Comparison of ENCODE assay signal across 1 cellular context in genomic region chr1:25618433-25618808, GRCh38.
TF ChIP-seq lines count a peak whose summit lies in the region.

No MANE protein-coding gene starts in this region.

TF ChIP-seq in GM23338, 12 proteins besides CTCF, POLR2A, EP300 and RAD21 (continued from another document):
- TF ChIP-seq ZNF462 (CRISPR knock-in tag; IDR thresholded peaks at IDR 0.05) (no peak), ZNF114 (CRISPR knock-in tag; IDR thresholded peaks at IDR 0.05) (no peak), POLR2AphosphoS5 (IDR thresholded peaks at IDR 0.05; ENCODE audit: low read depth) (no peak), EZH2phosphoT487 (IDR thresholded peaks at IDR 0.05; ENCODE audit: unreplicated experiment) (no peak), EZH2 (IDR thresholded peaks at IDR 0.05; ENCODE audit: low read depth, unreplicated experiment) (no peak), CREB1 (CRISPR knock-in tag; IDR thresholded peaks at IDR 0.05; ENCODE audit: low read depth) (no peak), STAT1 (IDR thresholded peaks at IDR 0.05; ENCODE audit: unreplicated experiment) (no peak), ETS1 (IDR thresholded peaks at IDR 0.05) (no peak)
- TF ChIP-seq, protein P1, sequence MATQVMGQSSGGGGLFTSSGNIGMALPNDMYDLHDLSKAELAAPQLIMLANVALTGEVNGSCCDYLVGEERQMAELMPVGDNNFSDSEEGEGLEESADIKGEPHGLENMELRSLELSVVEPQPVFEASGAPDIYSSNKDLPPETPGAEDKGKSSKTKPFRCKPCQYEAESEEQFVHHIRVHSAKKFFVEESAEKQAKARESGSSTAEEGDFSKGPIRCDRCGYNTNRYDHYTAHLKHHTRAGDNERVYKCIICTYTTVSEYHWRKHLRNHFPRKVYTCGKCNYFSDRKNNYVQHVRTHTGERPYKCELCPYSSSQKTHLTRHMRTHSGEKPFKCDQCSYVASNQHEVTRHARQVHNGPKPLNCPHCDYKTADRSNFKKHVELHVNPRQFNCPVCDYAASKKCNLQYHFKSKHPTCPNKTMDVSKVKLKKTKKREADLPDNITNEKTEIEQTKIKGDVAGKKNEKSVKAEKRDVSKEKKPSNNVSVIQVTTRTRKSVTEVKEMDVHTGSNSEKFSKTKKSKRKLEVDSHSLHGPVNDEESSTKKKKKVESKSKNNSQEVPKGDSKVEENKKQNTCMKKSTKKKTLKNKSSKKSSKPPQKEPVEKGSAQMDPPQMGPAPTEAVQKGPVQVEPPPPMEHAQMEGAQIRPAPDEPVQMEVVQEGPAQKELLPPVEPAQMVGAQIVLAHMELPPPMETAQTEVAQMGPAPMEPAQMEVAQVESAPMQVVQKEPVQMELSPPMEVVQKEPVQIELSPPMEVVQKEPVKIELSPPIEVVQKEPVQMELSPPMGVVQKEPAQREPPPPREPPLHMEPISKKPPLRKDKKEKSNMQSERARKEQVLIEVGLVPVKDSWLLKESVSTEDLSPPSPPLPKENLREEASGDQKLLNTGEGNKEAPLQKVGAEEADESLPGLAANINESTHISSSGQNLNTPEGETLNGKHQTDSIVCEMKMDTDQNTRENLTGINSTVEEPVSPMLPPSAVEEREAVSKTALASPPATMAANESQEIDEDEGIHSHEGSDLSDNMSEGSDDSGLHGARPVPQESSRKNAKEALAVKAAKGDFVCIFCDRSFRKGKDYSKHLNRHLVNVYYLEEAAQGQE (IDR thresholded peaks at IDR 0.05; ENCODE audit: unreplicated experiment), result no peak
